ENCODE assay signal across 2 cellular contexts in genomic region chr10:22697799-22698198, GRCh38.
A peak's percentile ranks its signal among the peaks of the same experiment; 100 is the strongest.
TF ChIP-seq lines count a peak whose summit lies in the region.

No MANE protein-coding gene starts in this region.

TF ChIP-seq in SK-N-SH, 30 proteins besides CTCF, POLR2A, EP300 and RAD21:
- peak; percentile 75; the same call in 1 of the 2 replicates for TF ChIP-seq REST (IDR thresholded peaks at IDR 0.05; ENCODE audit: low read depth, low read length)
- no peak for TF ChIP-seq SIN3A (IDR thresholded peaks at IDR 0.05; ENCODE audit: borderline replicate concordance, low read depth, low read length)
TF ChIP-seq in SK-N-SH: peak in this region for 1.

TF ChIP-seq in SK-N-SH treated with all-trans-retinoic acid at 6 μM for 48 hours, 23 proteins besides CTCF, POLR2A, EP300 and RAD21 (continued from another document):
- TF ChIP-seq TSHZ2 (CRISPR knock-in tag; IDR thresholded peaks at IDR 0.05) (no peak), ZFP30 (CRISPR knock-in tag; IDR thresholded peaks at IDR 0.05) (no peak), ZNF70 (CRISPR knock-in tag; IDR thresholded peaks at IDR 0.05) (no peak), CREB5 (CRISPR knock-in tag; IDR thresholded peaks at IDR 0.05; ENCODE audit: low read depth) (no peak), ESRRG (CRISPR knock-in tag; IDR thresholded peaks at IDR 0.05) (no peak), CSRNP3 (CRISPR knock-in tag; IDR thresholded peaks at IDR 0.05) (no peak), PATZ1 (CRISPR knock-in tag; IDR thresholded peaks at IDR 0.05; ENCODE audit: borderline replicate concordance) (no peak), OSR1 (CRISPR knock-in tag; IDR thresholded peaks at IDR 0.05) (no peak)
TF ChIP-seq in SK-N-SH treated with all-trans-retinoic acid at 6 μM for 48 hours: peak in this region for 0.
